ENCODE assay signal across 17 cellular contexts in genomic region chr2:74420006-74420405, GRCh38. TPM values are rescaled to one million over a fixed set of nuclear protein-coding genes. Genes with fewer than 3 reads are reported as not detected.
DNase-seq lines count a peak whose midpoint lies in the region; ATAC-seq and TF ChIP-seq lines count a peak whose summit lies in the region.
"Had no signal": no experiment of that assay in that cellular context is flagged by ENCODE, and none has a peak within 500 bp of the region (broad histone marks: within the 10 kb centered on the region; RNA-seq: fewer than 3 reads in every experiment).

No MANE protein-coding gene starts in this region.

- peaks cover 31% of the 10 kb centered on the region for H3K27me3 ChIP-seq in GM23338 (ENCODE audit: insufficient read depth)
- H3K27me3 ChIP-seq in suprapubic skin = no peaks in the 10 kb centered on the region
- H3K27me3 ChIP-seq: esophagus muscularis mucosa, vagina had no signal

- ATAC-seq in GM23338 = no peak
- ATAC-seq in activated T-helper 17 cell treated with anti-CD3 and anti-CD28 coated beads, Interleukin-2, amount 50 U/mL, for 72 hours (replicated peaks) = no peak
- no peak for ATAC-seq in natural killer cell treated with Interleukin-12 subunit alpha and Interleukin-12 subunit beta and Interleukin-15 and Interleukin-18, amount 100 ng/mL, for 72 hours
- no peak for ATAC-seq in sciatic nerve
- ATAC-seq in GM19463 (IDR thresholded peaks at IDR 0.05; ENCODE audit: unreplicated experiment) = no peak

- peak overlapping the region; percentile 34 for H3K4me3 Mint-ChIP-seq in activated CD4-positive, alpha-beta T cell treated with anti-CD3 and anti-CD28 coated beads, Interleukin-2, amount 10 ng/mL, durations not matched to agents 24 days and 14 days
- H3K4me3 Mint-ChIP-seq in GM23338 = peak overlapping the region; percentile 9; the same call in 1 of the 3 replicates
- H3K4me3 Mint-ChIP-seq in activated T-helper 17 cell treated with anti-CD3 and anti-CD28 coated beads, Interleukin-2, amount 50 U/mL, for 72 hours = peak overlapping the region; percentile 97
- H3K4me3 Mint-ChIP-seq in natural killer cell treated with Interleukin-12 subunit alpha and Interleukin-12 subunit beta and Interleukin-15 and Interleukin-18, amount 100 ng/mL, for 72 hours = peak overlapping the region; percentile 35

- no peaks in the 10 kb centered on the region for H3K79me2 ChIP-seq in GM23338 (replicated peaks; ENCODE audit: insufficient read depth)

- H2AFZ ChIP-seq in GM23338 = no peak overlapping the region

- TF ChIP-seq EP300 in suprapubic skin (IDR thresholded peaks at IDR 0.05) = no peak

- no peak for DNase-seq in activated CD4-positive, alpha-beta T cell treated with anti-CD3 and anti-CD28 coated beads, Interleukin-2, amount 10 ng/mL, durations not matched to agents 24 days and 14 days
- DNase-seq in activated CD4-positive, alpha-beta T cell treated with anti-CD3 and anti-CD28 coated beads, Interleukin-2, amount 50 U/mL, for 1 hour = no peak
- DNase-seq in GM23338 (ENCODE audit: low spot score) (no peak), suprapubic skin (ENCODE audit: low spot score in 2 of 2) (no peak), sciatic nerve (ENCODE audit: low spot score) (no peak)
- DNase-seq in natural killer cell treated with Interleukin-12 subunit alpha and Interleukin-12 subunit beta and Interleukin-15 and Interleukin-18, amount 100 ng/mL, for 72 hours (ENCODE audit: low spot score) = no peak
- DNase-seq: activated CD4-positive, alpha-beta T cell treated with anti-CD3 and anti-CD28 coated beads, Interleukin-2, amount 50 U/mL, for 4 hours; EL; GOT3; NCI-H1930; SIG-M5; stomach; T1000 had no signal

- H3K4me1 ChIP-seq in GM23338 (ENCODE audit: insufficient read depth) = peaks cover 12% of the 10 kb centered on the region
- peaks cover 30% of the 10 kb centered on the region for H3K4me1 ChIP-seq in suprapubic skin

- H3K4me2 ChIP-seq in GM23338 = no peak overlapping the region

- peaks cover 8% of the 10 kb centered on the region; the same call in 1 of the 2 replicates for H3F3A ChIP-seq in GM23338 (replicated peaks; ENCODE audit: low read depth)

- 81% methylated on average over 2 of the region's 2 CpGs for WGBS in suprapubic skin

- H3K36me3 ChIP-seq in GM23338 (ENCODE audit: insufficient read depth) = no peaks in the 10 kb centered on the region
- H3K36me3 ChIP-seq in suprapubic skin = no peaks in the 10 kb centered on the region
- H3K36me3 ChIP-seq: vagina had no signal

- H3K9me3 ChIP-seq in suprapubic skin = no peaks in the 10 kb centered on the region
- H3K9me3 ChIP-seq: esophagus muscularis mucosa, stomach, vagina had no signal

- H3K4me1 Mint-ChIP-seq in activated CD4-positive, alpha-beta T cell treated with anti-CD3 and anti-CD28 coated beads, Interleukin-2, amount 10 ng/mL, durations not matched to agents 24 days and 14 days = peaks cover 23% of the 10 kb centered on the region
- peaks cover 23% of the 10 kb centered on the region for H3K4me1 Mint-ChIP-seq in GM23338
- H3K4me1 Mint-ChIP-seq in activated T-helper 17 cell treated with anti-CD3 and anti-CD28 coated beads, Interleukin-2, amount 50 U/mL, for 72 hours = peaks cover 22% of the 10 kb centered on the region
- peaks cover 27 to 34% of the 10 kb centered on the region in 2 donors for H3K4me1 Mint-ChIP-seq in natural killer cell treated with Interleukin-12 subunit alpha and Interleukin-12 subunit beta and Interleukin-15 and Interleukin-18, amount 100 ng/mL, for 72 hours (ENCODE audit: low read depth in 2 of 2)

- peak overlapping the region; percentile 23 for H3K27ac Mint-ChIP-seq in activated CD4-positive, alpha-beta T cell treated with anti-CD3 and anti-CD28 coated beads, Interleukin-2, amount 10 ng/mL, durations not matched to agents 24 days and 14 days
- H3K27ac Mint-ChIP-seq in GM23338 = no peak overlapping the region
- H3K27ac Mint-ChIP-seq in activated T-helper 17 cell treated with anti-CD3 and anti-CD28 coated beads, Interleukin-2, amount 50 U/mL, for 72 hours = peak overlapping the region; percentile 98
- peak overlapping the region; percentile 90 to 96 for H3K27ac Mint-ChIP-seq in natural killer cell treated with Interleukin-12 subunit alpha and Interleukin-12 subunit beta and Interleukin-15 and Interleukin-18, amount 100 ng/mL, for 72 hours

- no peak overlapping the region for H3K4me3 ChIP-seq in GM23338
- no peak overlapping the region for H3K4me3 ChIP-seq in suprapubic skin
- H3K4me3 ChIP-seq: vagina had no signal

- intact Hi-C loops in activated CD4-positive, alpha-beta T cell treated with anti-CD3 and anti-CD28 coated beads, Interleukin-2, amount 10 ng/mL, durations not matched to agents 24 days and 14 days (cut with micrococcal nuclease) = loop anchor here (2.0 to 5.0 kb wide), 2 partner anchors 63 to 273 kb away; partner anchors contain the start of genes BOLA3, CCDC142 and TTC31
- intact Hi-C loops in sciatic nerve (cut with DNase I) = no loop called here

- TF ChIP-seq CTCF in GM23338 (conservative IDR thresholded peaks at IDR 0.05; ENCODE audit: low read depth in 2 of 2) (no peak), suprapubic skin (IDR thresholded peaks at IDR 0.05) (no peak)

- H3K9me2 ChIP-seq in GM23338 (ENCODE audit: insufficient read depth) = no peaks in the 10 kb centered on the region

- H4K20me1 ChIP-seq in GM23338 (replicated peaks; ENCODE audit: insufficient read depth) = no peaks in the 10 kb centered on the region; the same call in 1 of the 2 replicates

- H3K27me3 Mint-ChIP-seq in activated CD4-positive, alpha-beta T cell treated with anti-CD3 and anti-CD28 coated beads, Interleukin-2, amount 10 ng/mL, durations not matched to agents 24 days and 14 days = peaks cover 7% of the 10 kb centered on the region
- peaks cover 48% of the 10 kb centered on the region for H3K27me3 Mint-ChIP-seq in GM23338 (ENCODE audit: insufficient read depth, low read depth, poor library complexity)
- no peaks in the 10 kb centered on the region for H3K27me3 Mint-ChIP-seq in activated T-helper 17 cell treated with anti-CD3 and anti-CD28 coated beads, Interleukin-2, amount 50 U/mL, for 72 hours
- no peaks in the 10 kb centered on the region for H3K27me3 Mint-ChIP-seq in natural killer cell treated with Interleukin-12 subunit alpha and Interleukin-12 subunit beta and Interleukin-15 and Interleukin-18, amount 100 ng/mL, for 72 hours

- no peak for TF ChIP-seq POLR2A in suprapubic skin (IDR thresholded peaks at IDR 0.05)

- H3K36me3 Mint-ChIP-seq in activated CD4-positive, alpha-beta T cell treated with anti-CD3 and anti-CD28 coated beads, Interleukin-2, amount 10 ng/mL, durations not matched to agents 24 days and 14 days (ENCODE audit: low read depth) = peaks cover 12% of the 10 kb centered on the region
- peaks cover 4% of the 10 kb centered on the region; the same call in 2 of the 3 replicates for H3K36me3 Mint-ChIP-seq in GM23338 (ENCODE audit: low read depth)
- H3K36me3 Mint-ChIP-seq in activated T-helper 17 cell treated with anti-CD3 and anti-CD28 coated beads, Interleukin-2, amount 50 U/mL, for 72 hours (ENCODE audit: low read depth) = peaks cover 35% of the 10 kb centered on the region
- no peaks in the 10 kb centered on the region for H3K36me3 Mint-ChIP-seq in natural killer cell treated with Interleukin-12 subunit alpha and Interleukin-12 subunit beta and Interleukin-15 and Interleukin-18, amount 100 ng/mL, for 72 hours

- H3K9me3 Mint-ChIP-seq in activated CD4-positive, alpha-beta T cell treated with anti-CD3 and anti-CD28 coated beads, Interleukin-2, amount 10 ng/mL, durations not matched to agents 24 days and 14 days = no peaks in the 10 kb centered on the region
- no peaks in the 10 kb centered on the region for H3K9me3 Mint-ChIP-seq in GM23338
- no peaks in the 10 kb centered on the region for H3K9me3 Mint-ChIP-seq in activated T-helper 17 cell treated with anti-CD3 and anti-CD28 coated beads, Interleukin-2, amount 50 U/mL, for 72 hours
- no peaks in the 10 kb centered on the region for H3K9me3 Mint-ChIP-seq in natural killer cell treated with Interleukin-12 subunit alpha and Interleukin-12 subunit beta and Interleukin-15 and Interleukin-18, amount 100 ng/mL, for 72 hours

- no peak overlapping the region for H3K27ac ChIP-seq in GM23338 (ENCODE audit: low read depth)
- H3K27ac ChIP-seq in suprapubic skin = no peak overlapping the region
- H3K27ac ChIP-seq: esophagus muscularis mucosa, stomach, vagina had no signal

RNA-seq across cellular contexts. Expression of gene C2orf81, which starts 1.4 kb away (rescaled TPM):
- 1.7 and 2.0 TPM in 2 replicates for total RNA-seq in activated CD4-positive, alpha-beta T cell treated with anti-CD3 and anti-CD28 coated beads, Interleukin-2, amount 10 ng/mL, durations not matched to agents 24 days and 14 days
- 4.6 TPM in 2 replicates for total RNA-seq in GM23338 (2014; rRNA removed; shearing (Covaris generic))
- 3.7 and 3.8 TPM in 2 replicates for polyA plus RNA-seq in GM23338 (2016; fragmentation: Nextera tagmentation; extraction: Ambion mirVana)
- 1 to 10 TPM; 2.3 to 9.7 TPM for total RNA-seq in activated T-helper 17 cell treated with anti-CD3 and anti-CD28 coated beads, Interleukin-2, amount 50 U/mL, for 72 hours
- total RNA-seq in natural killer cell treated with Interleukin-12 subunit alpha and Interleukin-12 subunit beta and Interleukin-15 and Interleukin-18, amount 100 ng/mL, for 72 hours = 1 to 10 TPM; 1.7 to 2.2 TPM
- 1 to 10 TPM in 3 of 4 donors, under 1 TPM in 1; 0.87 to 2.1 (median 1.4) TPM for total RNA-seq in suprapubic skin
- total RNA-seq in sciatic nerve = 4.4 TPM

RNA-seq across cellular contexts. Expression of gene WDR54, which starts 1.5 kb away (rescaled TPM):
- 72.1 and 78.2 TPM in 2 replicates for total RNA-seq in activated CD4-positive, alpha-beta T cell treated with anti-CD3 and anti-CD28 coated beads, Interleukin-2, amount 10 ng/mL, durations not matched to agents 24 days and 14 days
- 41.3 and 41.6 TPM in 2 replicates for total RNA-seq in GM23338 (2014; rRNA removed; shearing (Covaris generic))
- 35.2 and 42.6 TPM in 2 replicates for polyA plus RNA-seq in GM23338 (2016; fragmentation: Nextera tagmentation; extraction: Ambion mirVana)
- total RNA-seq in activated T-helper 17 cell treated with anti-CD3 and anti-CD28 coated beads, Interleukin-2, amount 50 U/mL, for 72 hours = 100 to 1,000 TPM in 1 of 2 donors, 10 to 100 TPM in 1; 85.8 to 194 TPM
- 10 to 100 TPM; 41.8 to 44.9 TPM for total RNA-seq in natural killer cell treated with Interleukin-12 subunit alpha and Interleukin-12 subunit beta and Interleukin-15 and Interleukin-18, amount 100 ng/mL, for 72 hours
- total RNA-seq in suprapubic skin (10 to 100 TPM in 2 of 4 donors, 1 to 10 TPM in 2; 5.0 to 12.0 (median 8.5) TPM), sciatic nerve (14.0 TPM)

RNA-seq across cellular contexts. Expression of gene RTKN, which starts 21.7 kb away (rescaled TPM):
- 1.1 and 2.2 TPM in 2 replicates for total RNA-seq in activated CD4-positive, alpha-beta T cell treated with anti-CD3 and anti-CD28 coated beads, Interleukin-2, amount 10 ng/mL, durations not matched to agents 24 days and 14 days
- total RNA-seq in GM23338 (2014; rRNA removed; shearing (Covaris generic)) = 42.8 and 50.0 TPM in 2 replicates
- 20.4 and 24.5 TPM in 2 replicates for polyA plus RNA-seq in GM23338 (2016; fragmentation: Nextera tagmentation; extraction: Ambion mirVana)
- 1 to 10 TPM; 1.2 to 3.1 TPM for total RNA-seq in activated T-helper 17 cell treated with anti-CD3 and anti-CD28 coated beads, Interleukin-2, amount 50 U/mL, for 72 hours
- 10 to 100 TPM in 1 of 2 donors, 1 to 10 TPM in 1; 4.6 to 11.6 TPM for total RNA-seq in natural killer cell treated with Interleukin-12 subunit alpha and Interleukin-12 subunit beta and Interleukin-15 and Interleukin-18, amount 100 ng/mL, for 72 hours
- total RNA-seq in suprapubic skin (10 to 100 TPM; 48.2 to 63.1 (median 56.7) TPM), sciatic nerve (76.0 TPM)

RNA-seq across cellular contexts. Expression of gene INO80B, which starts 34.9 kb away (rescaled TPM):
- total RNA-seq in activated CD4-positive, alpha-beta T cell treated with anti-CD3 and anti-CD28 coated beads, Interleukin-2, amount 10 ng/mL, durations not matched to agents 24 days and 14 days = 51.8 and 54.5 TPM in 2 replicates
- total RNA-seq in GM23338 (2014; rRNA removed; shearing (Covaris generic)) = 17.5 and 21.8 TPM in 2 replicates
- polyA plus RNA-seq in GM23338 (2016; fragmentation: Nextera tagmentation; extraction: Ambion mirVana) = 5.1 and 6.1 TPM in 2 replicates
- total RNA-seq in activated T-helper 17 cell treated with anti-CD3 and anti-CD28 coated beads, Interleukin-2, amount 50 U/mL, for 72 hours = 10 to 100 TPM; 27.8 to 37.9 TPM
- 10 to 100 TPM; 42.3 to 45.6 TPM for total RNA-seq in natural killer cell treated with Interleukin-12 subunit alpha and Interleukin-12 subunit beta and Interleukin-15 and Interleukin-18, amount 100 ng/mL, for 72 hours
- total RNA-seq in suprapubic skin = 10 to 100 TPM; 15.9 to 75.9 (median 36.0) TPM
- 38.2 TPM for total RNA-seq in sciatic nerve

RNA-seq across cellular contexts. Expression of gene WBP1, which starts 38.2 kb away (rescaled TPM):
- 28.8 and 29.0 TPM in 2 replicates for total RNA-seq in activated CD4-positive, alpha-beta T cell treated with anti-CD3 and anti-CD28 coated beads, Interleukin-2, amount 10 ng/mL, durations not matched to agents 24 days and 14 days
- total RNA-seq in GM23338 (2014; rRNA removed; shearing (Covaris generic)) = 52.4 and 64.4 TPM in 2 replicates
- 53.0 and 62.0 TPM in 2 replicates for polyA plus RNA-seq in GM23338 (2016; fragmentation: Nextera tagmentation; extraction: Ambion mirVana)
- 10 to 100 TPM; 34.1 to 48.5 TPM for total RNA-seq in activated T-helper 17 cell treated with anti-CD3 and anti-CD28 coated beads, Interleukin-2, amount 50 U/mL, for 72 hours
- total RNA-seq in natural killer cell treated with Interleukin-12 subunit alpha and Interleukin-12 subunit beta and Interleukin-15 and Interleukin-18, amount 100 ng/mL, for 72 hours = 10 to 100 TPM; 28.6 to 48.0 TPM
- 100 to 1,000 TPM in 1 of 4 donors, 10 to 100 TPM in 3; 40.7 to 121 (median 47.0) TPM for total RNA-seq in suprapubic skin
- total RNA-seq in sciatic nerve = 68.6 TPM

Comparison
In these comparisons a context has a peak if more than half of its experiments do, and no peak if none do; other contexts are left out.
1. H3K4me3 Mint-ChIP-seq: peak in every context shown above with its lines; median percentile 97 in activated T-helper 17 cell treated with anti-CD3 and anti-CD28 coated beads, Interleukin-2, amount 50 U/mL, for 72 hours; 35 in natural killer cell treated with Interleukin-12 subunit alpha and Interleukin-12 subunit beta and Interleukin-15 and Interleukin-18, amount 100 ng/mL, for 72 hours; 34 in activated CD4-positive, alpha-beta T cell treated with anti-CD3 and anti-CD28 coated beads, Interleukin-2, amount 10 ng/mL, durations not matched to agents 24 days and 14 days; 9 in GM23338.